Comparison of ENCODE assay signal across 2 cellular contexts in genomic region chr2:77512521-77512920, GRCh38.
TF ChIP-seq lines count a peak whose summit lies in the region.

No MANE protein-coding gene starts in this region.

TF ChIP-seq in SK-N-SH treated with all-trans-retinoic acid at 6 μM for 48 hours, 23 proteins besides CTCF, POLR2A, EP300 and RAD21 (continued from another document):
- no peak for TF ChIP-seq CREB5 (CRISPR knock-in tag; IDR thresholded peaks at IDR 0.05; ENCODE audit: low read depth)
- no peak for TF ChIP-seq ZC3H10 (CRISPR knock-in tag; IDR thresholded peaks at IDR 0.05)

TF ChIP-seq in SK-N-SH, 30 proteins besides CTCF, POLR2A, EP300 and RAD21 (continued from another document):
- TF ChIP-seq REST (IDR thresholded peaks at IDR 0.05; ENCODE audit: low read depth, low read length), result no peak
- TF ChIP-seq GABPA (IDR thresholded peaks at IDR 0.05; ENCODE audit: low read depth), result no peak
- no peak for TF ChIP-seq CHD2 (IDR thresholded peaks at IDR 0.05; ENCODE audit: low read length, partially characterized antibody)
- TF ChIP-seq JUND (IDR thresholded peaks at IDR 0.05), result no peak
- no peak for TF ChIP-seq MEF2A (IDR thresholded peaks at IDR 0.05; ENCODE audit: borderline replicate concordance, low read depth)
- TF ChIP-seq RFX5 (IDR thresholded peaks at IDR 0.05; ENCODE audit: low read length), result no peak
- no peak for TF ChIP-seq TAF1 (IDR thresholded peaks at IDR 0.05; ENCODE audit: borderline replicate concordance, low read depth, low read length)
- TF ChIP-seq ZBTB33 (IDR thresholded peaks at IDR 0.05; ENCODE audit: borderline replicate concordance, low read depth), result no peak
- TF ChIP-seq PBX3 (IDR thresholded peaks at IDR 0.05), result no peak
- no peak for TF ChIP-seq MXI1 (IDR thresholded peaks at IDR 0.05; ENCODE audit: low read depth, low read length)
- no peak for TF ChIP-seq NRF1 (IDR thresholded peaks at IDR 0.05; ENCODE audit: low read depth, low read length)
- no peak for TF ChIP-seq IRF3 (IDR thresholded peaks at IDR 0.05; ENCODE audit: low read depth, low read length)
- TF ChIP-seq SIN3A (IDR thresholded peaks at IDR 0.05; ENCODE audit: borderline replicate concordance, low read depth, low read length), result no peak
- no peak for TF ChIP-seq ELF1 (IDR thresholded peaks at IDR 0.05)
- TF ChIP-seq USF1 (IDR thresholded peaks at IDR 0.05; ENCODE audit: borderline replicate concordance, low read depth), result no peak
- TF ChIP-seq TCF12 (IDR thresholded peaks at IDR 0.05), result no peak
- TF ChIP-seq FOSL2 (IDR thresholded peaks at IDR 0.05; ENCODE audit: borderline replicate concordance, low read depth), result no peak
